ENCODE assay signal across 22 cellular contexts in the genomic region with DNA sequence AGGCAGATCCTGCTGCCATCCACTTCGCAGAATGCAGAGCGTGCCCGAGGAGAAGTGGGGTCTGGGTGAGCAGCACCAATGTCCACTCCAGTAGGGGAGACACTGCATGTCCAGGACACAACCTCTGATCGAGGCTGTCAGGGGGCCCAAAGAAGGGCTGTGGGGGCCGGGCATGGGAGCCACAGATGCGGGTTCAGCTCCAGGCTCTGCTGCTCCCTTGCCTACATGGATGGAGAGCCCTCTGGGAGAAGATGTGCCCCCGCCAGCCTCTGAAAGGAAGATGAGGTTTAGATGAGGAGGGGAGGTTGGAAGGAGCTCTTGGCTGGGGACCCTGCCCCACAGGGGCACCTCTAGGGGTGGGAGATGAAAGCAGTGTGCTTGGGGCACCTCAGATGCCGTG.
DNase-seq lines count a peak whose midpoint lies in the region; ATAC-seq and TF ChIP-seq lines count a peak whose summit lies in the region.
"Had no signal": no experiment of that assay in that cellular context is flagged by ENCODE, and none has a peak within 500 bp of the region (broad histone marks: within the 10 kb centered on the region; RNA-seq: fewer than 3 reads in every experiment).

No MANE protein-coding gene starts in this region.

- WGBS in testis, 2 donors: 93 to 95% methylated on average over 8 of the region's 8 CpGs

- no peak overlapping the region for H3K4me3 ChIP-seq in testis
- H3K4me3 ChIP-seq: body of pancreas, HAP-1, MG63, mucosa of descending colon, upper lobe of left lung had no signal

- H3K9me3 ChIP-seq in T-helper 17 cell (ENCODE audit: control insufficient read depth, low read length, poor library complexity, severe bottlenecking) (no peaks in the 10 kb centered on the region), testis (no peaks in the 10 kb centered on the region)
- H3K9me3 ChIP-seq: body of pancreas, HAP-1, MG63, mucosa of descending colon, upper lobe of left lung had no signal

- H3K36me3 ChIP-seq in testis (ENCODE audit: low read depth, missing control alignments): no peaks in the 10 kb centered on the region
- H3K36me3 ChIP-seq: HAP-1, MG63, upper lobe of left lung had no signal

- H3K27ac ChIP-seq in testis (peak overlapping the region; percentile 0 to 91), foreskin keratinocyte (no peak overlapping the region)
- H3K27ac ChIP-seq: C4-2B, epithelial cell of prostate had no signal

- POLR2A ChIA-PET in activated CD4-positive, alpha-beta T cell treated with anti-CD3 and anti-CD28 coated beads for 36 hours (lab: Charles Lee): no interaction called here

- peaks cover 50% of the 10 kb centered on the region for H3K4me1 Mint-ChIP-seq in activated CD4-positive, alpha-beta T cell treated with anti-CD3 and anti-CD28 coated beads for 36 hours
- H3K4me1 Mint-ChIP-seq in T-helper 17 cell (peaks cover 25% of the 10 kb centered on the region), glutamatergic neuron (ENCODE audit: low read depth, unreplicated experiment) (peaks cover 36% of the 10 kb centered on the region)

- ATAC-seq in activated CD4-positive, alpha-beta T cell treated with anti-CD3 and anti-CD28 coated beads for 36 hours: no peak
- ATAC-seq in T-helper 17 cell (no peak), foreskin keratinocyte (no peak)
- ATAC-seq: left lobe of liver, mucosa of descending colon had no signal

- H3K4me1 ChIP-seq in testis: peaks cover 23% of the 10 kb centered on the region
- peaks cover 26% of the 10 kb centered on the region for H3K4me1 ChIP-seq in foreskin keratinocyte

- H3K4me3 Mint-ChIP-seq in activated CD4-positive, alpha-beta T cell treated with anti-CD3 and anti-CD28 coated beads for 36 hours: no peak overlapping the region
- H3K4me3 Mint-ChIP-seq in T-helper 17 cell (no peak overlapping the region), glutamatergic neuron (ENCODE audit: unreplicated experiment) (peak overlapping the region; percentile 45)
- H3K4me3 Mint-ChIP-seq: activated naive CD4-positive, alpha-beta T cell treated with anti-CD3 and anti-CD28 coated beads, Interleukin-2, amount 10 ng/mL, durations not matched to agents 7 days and 5 days had no signal

- H3K27ac Mint-ChIP-seq in activated CD4-positive, alpha-beta T cell treated with anti-CD3 and anti-CD28 coated beads for 36 hours: peak overlapping the region; percentile 20
- H3K27ac Mint-ChIP-seq in T-helper 17 cell (peak overlapping the region; percentile 53), glutamatergic neuron (ENCODE audit: unreplicated experiment) (peak overlapping the region; percentile 60)
- H3K27ac Mint-ChIP-seq: activated naive CD4-positive, alpha-beta T cell treated with anti-CD3 and anti-CD28 coated beads, Interleukin-2, amount 10 ng/mL, durations not matched to agents 7 days and 5 days had no signal

- CTCF ChIA-PET in activated CD4-positive, alpha-beta T cell treated with anti-CD3 and anti-CD28 coated beads for 36 hours (lab: Charles Lee): no interaction called here

- H3K27me3 ChIP-seq in testis: no peaks in the 10 kb centered on the region
- H3K27me3 ChIP-seq in foreskin keratinocyte: no peaks in the 10 kb centered on the region
- H3K27me3 ChIP-seq: body of pancreas, MG63, upper lobe of left lung had no signal

- DNase-seq in activated CD4-positive, alpha-beta T cell treated with anti-CD3 and anti-CD28 coated beads for 36 hours: no peak
- DNase-seq in activated CD4-positive, alpha-beta T cell treated with anti-CD3 and anti-CD28 coated beads for 48 hours: no peak
- DNase-seq in T-helper 17 cell (no peak), glutamatergic neuron (no peak), testis (no peak), epidermal melanocyte (ENCODE audit: insufficient read length, low spot score) (no peak), mesenteric fat pad (ENCODE audit: low spot score) (no peak), foreskin keratinocyte (no peak)
- DNase-seq: 8988T; activated CD4-positive, alpha-beta T cell treated with anti-CD3 and anti-CD28 coated beads, Interleukin-2, amount 50 U/mL, for 48 hours; activated naive CD4-positive, alpha-beta T cell treated with anti-CD3 and anti-CD28 coated beads, Interleukin-2, amount 10 ng/mL, durations not matched to agents 7 days and 5 days; activated T-cell treated with anti-CD3 and anti-CD28 coated beads, Interleukin-2, amount 50 U/mL, for 1 hour; body of pancreas; GDM1; MG63; mucosa of descending colon; stimulated activated CD4-positive, alpha-beta T cell treated with anti-CD3 and anti-CD28 coated beads, Interleukin-15, amount 100 ng/mL, for 24 hours had no signal

- H3K27me3 Mint-ChIP-seq in activated CD4-positive, alpha-beta T cell treated with anti-CD3 and anti-CD28 coated beads for 36 hours: no peaks in the 10 kb centered on the region
- H3K27me3 Mint-ChIP-seq in T-helper 17 cell (no peaks in the 10 kb centered on the region), glutamatergic neuron (ENCODE audit: unreplicated experiment) (peaks cover 7% of the 10 kb centered on the region)

- peaks cover 4% of the 10 kb centered on the region for H3K36me3 Mint-ChIP-seq in activated CD4-positive, alpha-beta T cell treated with anti-CD3 and anti-CD28 coated beads for 36 hours (ENCODE audit: low read depth)
- H3K36me3 Mint-ChIP-seq in T-helper 17 cell (ENCODE audit: low read depth) (peaks cover 3% of the 10 kb centered on the region), glutamatergic neuron (ENCODE audit: unreplicated experiment) (peaks cover 18% of the 10 kb centered on the region)

- H3K9me3 Mint-ChIP-seq in activated CD4-positive, alpha-beta T cell treated with anti-CD3 and anti-CD28 coated beads for 36 hours (ENCODE audit: low read depth): peaks cover 4% of the 10 kb centered on the region
- H3K9me3 Mint-ChIP-seq in glutamatergic neuron (ENCODE audit: unreplicated experiment): peaks cover 10% of the 10 kb centered on the region

- intact Hi-C loops in activated CD4-positive, alpha-beta T cell treated with anti-CD3 and anti-CD28 coated beads for 36 hours (cut with DNase I, micrococcal nuclease): no loop called here
- intact Hi-C loops in testis (cut with DNase I; ENCODE audit: low total_unique reads): no loop called here

- TF ChIP-seq CTCF in glutamatergic neuron (IDR thresholded peaks at IDR 0.05; ENCODE audit: partially characterized antibody, unreplicated experiment): no peak
- TF ChIP-seq CTCF in testis (IDR thresholded peaks at IDR 0.05): no peak
- no peak for TF ChIP-seq CTCF in foreskin keratinocyte (conservative IDR thresholded peaks at IDR 0.05)

- TF ChIP-seq POLR2A in testis (IDR thresholded peaks at IDR 0.05): no peak
